In the genomic region with DNA sequence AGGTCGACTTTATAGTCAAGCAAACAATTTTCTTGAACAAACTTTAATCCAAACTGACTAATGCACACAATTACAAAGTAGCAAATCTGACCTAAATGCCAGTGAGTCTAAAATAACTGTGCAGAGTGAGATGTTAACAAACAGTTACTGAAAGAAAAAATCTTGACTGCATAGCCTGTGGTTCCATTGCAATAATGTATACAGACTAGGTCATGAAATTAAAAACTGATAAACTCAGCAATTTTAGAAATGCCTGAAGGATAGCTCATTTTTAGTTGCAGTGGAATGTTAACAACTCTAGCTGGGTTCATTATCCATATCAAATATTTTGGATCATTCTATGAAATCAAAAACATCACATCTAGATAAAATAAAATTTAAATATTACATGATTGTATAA, we compare ENCODE assay signal across 2 cellular contexts.
TF ChIP-seq lines count a peak whose summit lies in the region.

No MANE protein-coding gene starts in this region.

TF ChIP-seq in IMR-90, 13 proteins besides CTCF, POLR2A, EP300 and RAD21 (continued from another document):
- TF ChIP-seq BHLHE40 (IDR thresholded peaks at IDR 0.05; ENCODE audit: low read depth, low read length) (no peak), MAFK (IDR thresholded peaks at IDR 0.05; ENCODE audit: low read depth, low read length) (peak; percentile 22; the same call in 1 of the 2 replicates), FOS (IDR thresholded peaks at IDR 0.05; ENCODE audit: low read depth, low read length) (no peak), CEBPB (IDR thresholded peaks at IDR 0.05; ENCODE audit: low read depth, low read length) (no peak), MAZ (IDR thresholded peaks at IDR 0.05; ENCODE audit: borderline replicate concordance, low read depth, low read length) (no peak)

TF ChIP-seq in WTC11, 78 proteins besides CTCF, POLR2A, EP300 and RAD21 (continued from another document):
- TF ChIP-seq SP1 (CRISPR knock-in tag; conservative IDR thresholded peaks at IDR 0.05) (no peak), ZNF416 (CRISPR knock-in tag; IDR thresholded peaks at IDR 0.05) (no peak), ESRRA (CRISPR knock-in tag; IDR thresholded peaks at IDR 0.05; ENCODE audit: borderline replicate concordance) (no peak), PRRX2 (CRISPR knock-in tag; IDR thresholded peaks at IDR 0.05) (no peak), ZNF219 (CRISPR knock-in tag; IDR thresholded peaks at IDR 0.05; ENCODE audit: borderline replicate concordance) (no peak), ZNF396 (CRISPR knock-in tag; IDR thresholded peaks at IDR 0.05; ENCODE audit: borderline replicate concordance) (no peak), GRHL2 (CRISPR knock-in tag; IDR thresholded peaks at IDR 0.05; ENCODE audit: insufficient replicate concordance, severe bottlenecking) (no peak), FOXK1 (CRISPR knock-in tag; IDR thresholded peaks at IDR 0.05) (no peak), SOX15 (CRISPR knock-in tag; IDR thresholded peaks at IDR 0.05) (no peak)
- TF ChIP-seq, protein P1, sequence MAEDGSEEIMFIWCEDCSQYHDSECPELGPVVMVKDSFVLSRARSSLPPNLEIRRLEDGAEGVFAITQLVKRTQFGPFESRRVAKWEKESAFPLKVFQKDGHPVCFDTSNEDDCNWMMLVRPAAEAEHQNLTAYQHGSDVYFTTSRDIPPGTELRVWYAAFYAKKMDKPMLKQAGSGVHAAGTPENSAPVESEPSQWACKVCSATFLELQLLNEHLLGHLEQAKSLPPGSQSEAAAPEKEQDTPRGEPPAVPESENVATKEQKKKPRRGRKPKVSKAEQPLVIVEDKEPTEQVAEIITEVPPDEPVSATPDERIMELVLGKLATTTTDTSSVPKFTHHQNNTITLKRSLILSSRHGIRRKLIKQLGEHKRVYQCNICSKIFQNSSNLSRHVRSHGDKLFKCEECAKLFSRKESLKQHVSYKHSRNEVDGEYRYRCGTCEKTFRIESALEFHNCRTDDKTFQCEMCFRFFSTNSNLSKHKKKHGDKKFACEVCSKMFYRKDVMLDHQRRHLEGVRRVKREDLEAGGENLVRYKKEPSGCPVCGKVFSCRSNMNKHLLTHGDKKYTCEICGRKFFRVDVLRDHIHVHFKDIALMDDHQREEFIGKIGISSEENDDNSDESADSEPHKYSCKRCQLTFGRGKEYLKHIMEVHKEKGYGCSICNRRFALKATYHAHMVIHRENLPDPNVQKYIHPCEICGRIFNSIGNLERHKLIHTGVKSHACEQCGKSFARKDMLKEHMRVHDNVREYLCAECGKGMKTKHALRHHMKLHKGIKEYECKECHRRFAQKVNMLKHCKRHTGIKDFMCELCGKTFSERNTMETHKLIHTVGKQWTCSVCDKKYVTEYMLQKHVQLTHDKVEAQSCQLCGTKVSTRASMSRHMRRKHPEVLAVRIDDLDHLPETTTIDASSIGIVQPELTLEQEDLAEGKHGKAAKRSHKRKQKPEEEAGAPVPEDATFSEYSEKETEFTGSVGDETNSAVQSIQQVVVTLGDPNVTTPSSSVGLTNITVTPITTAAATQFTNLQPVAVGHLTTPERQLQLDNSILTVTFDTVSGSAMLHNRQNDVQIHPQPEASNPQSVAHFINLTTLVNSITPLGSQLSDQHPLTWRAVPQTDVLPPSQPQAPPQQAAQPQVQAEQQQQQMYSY (CRISPR knock-in tag; IDR thresholded peaks at IDR 0.05): no peak
- TF ChIP-seq, protein P2, sequence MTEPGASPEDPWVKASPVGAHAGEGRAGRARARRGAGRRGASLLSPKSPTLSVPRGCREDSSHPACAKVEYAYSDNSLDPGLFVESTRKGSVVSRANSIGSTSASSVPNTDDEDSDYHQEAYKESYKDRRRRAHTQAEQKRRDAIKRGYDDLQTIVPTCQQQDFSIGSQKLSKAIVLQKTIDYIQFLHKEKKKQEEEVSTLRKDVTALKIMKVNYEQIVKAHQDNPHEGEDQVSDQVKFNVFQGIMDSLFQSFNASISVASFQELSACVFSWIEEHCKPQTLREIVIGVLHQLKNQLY (CRISPR knock-in tag; IDR thresholded peaks at IDR 0.05): no peak
- TF ChIP-seq, protein P3, sequence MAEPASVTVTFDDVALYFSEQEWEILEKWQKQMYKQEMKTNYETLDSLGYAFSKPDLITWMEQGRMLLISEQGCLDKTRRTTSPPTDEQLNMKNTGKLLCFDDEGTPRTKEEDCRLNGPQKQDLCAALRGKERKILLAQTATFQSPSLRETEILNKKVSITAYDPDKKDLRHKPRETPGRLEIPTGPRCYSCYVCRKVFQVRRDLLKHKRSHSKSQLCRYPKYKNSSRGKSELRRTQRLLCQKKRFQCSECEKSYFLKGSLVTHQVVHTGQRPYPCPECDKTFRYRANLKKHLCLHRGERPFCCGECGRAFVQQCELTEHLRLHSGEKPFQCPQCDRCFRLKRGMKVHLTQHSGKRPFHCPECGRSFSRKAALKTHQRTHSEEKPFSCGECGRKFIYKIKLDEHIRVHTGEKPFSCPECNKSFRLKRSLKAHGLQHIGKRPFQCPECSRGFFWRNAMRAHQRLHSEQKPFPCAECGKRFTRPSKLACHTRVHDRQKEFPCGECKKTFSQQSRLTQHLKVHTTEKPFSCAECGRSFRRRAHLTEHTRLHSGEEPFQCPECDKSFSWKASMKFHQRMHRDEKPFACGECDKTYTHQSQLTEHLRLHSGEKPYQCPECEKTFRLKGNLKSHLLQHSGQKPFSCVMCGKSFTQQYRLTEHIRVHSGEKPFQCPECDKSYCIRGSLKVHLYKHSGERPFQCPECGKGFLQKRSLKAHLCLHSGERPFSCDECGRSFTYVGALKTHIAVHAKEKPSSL (CRISPR knock-in tag; conservative IDR thresholded peaks at IDR 0.05): no peak
- TF ChIP-seq, protein P4, sequence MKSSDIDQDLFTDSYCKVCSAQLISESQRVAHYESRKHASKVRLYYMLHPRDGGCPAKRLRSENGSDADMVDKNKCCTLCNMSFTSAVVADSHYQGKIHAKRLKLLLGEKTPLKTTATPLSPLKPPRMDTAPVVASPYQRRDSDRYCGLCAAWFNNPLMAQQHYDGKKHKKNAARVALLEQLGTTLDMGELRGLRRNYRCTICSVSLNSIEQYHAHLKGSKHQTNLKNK (CRISPR knock-in tag; IDR thresholded peaks at IDR 0.05): no peak
